In the genomic region with DNA sequence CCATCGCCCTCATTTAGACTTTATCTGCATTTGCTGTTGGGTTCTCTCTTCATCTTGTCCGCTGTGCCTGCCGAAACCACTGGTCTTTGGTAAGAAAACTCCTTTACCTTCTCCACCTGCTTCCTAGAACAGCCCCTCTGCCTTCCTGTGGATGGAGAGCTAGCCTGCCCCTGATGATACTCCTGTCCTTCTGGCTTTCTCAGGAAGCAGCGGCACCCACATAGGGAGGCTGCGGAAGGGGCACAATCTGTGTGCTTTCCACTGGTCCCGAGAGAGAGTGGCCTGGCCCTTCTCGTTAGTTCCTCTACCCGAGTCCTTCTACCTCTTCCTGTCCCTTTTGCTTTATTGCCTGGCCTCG, we compare ENCODE assay signal across 15 cellular contexts.
A peak's percentile ranks its signal among the peaks of the same experiment; 100 is the strongest.
DNase-seq lines count a peak whose midpoint lies in the region; ATAC-seq and TF ChIP-seq lines count a peak whose summit lies in the region.
"Had no signal": no experiment of that assay in that cellular context is flagged by ENCODE, and none has a peak within 500 bp of the region (broad histone marks: within the 10 kb centered on the region; RNA-seq: fewer than 3 reads in every experiment).

No MANE protein-coding gene starts in this region.

- DNase-seq in CD4-positive, CD25-positive, alpha-beta regulatory T cell = no peak
- DNase-seq in RWPE1 (ENCODE audit: low spot score) (no peak), endothelial cell (ENCODE audit: low spot score) (no peak), HCEC 1CT (no peak), dermis blood vessel endothelial cell (no peak), inferior parietal cortex (ENCODE audit: extremely low spot score) (no peak), GF-D8 (lab: John Stamatoyannopoulos, UW) (no peak)
- DNase-seq: anterior cingulate cortex, cortex of kidney, DMS79, left ventricle myocardium inferior, NCI-H187 treated with DMSO at 0.1 percent for 48 hours, NCI-H69 had no signal

- H3K9me3 ChIP-seq in CD4-positive, CD25-positive, alpha-beta regulatory T cell (ENCODE audit: control insufficient read depth in 2 of 2, low read length in 2 of 2) = no peaks in the 10 kb centered on the region
- H3K9me3 ChIP-seq in neutrophil = no peaks in the 10 kb centered on the region
- H3K9me3 ChIP-seq: left ventricle myocardium inferior had no signal

- no peak overlapping the region for H3K4me3 ChIP-seq in CD4-positive, CD25-positive, alpha-beta regulatory T cell (ENCODE audit: low read depth, low read length)
- no peak overlapping the region for H3K4me3 ChIP-seq in neutrophil (ENCODE audit: low read depth in 1 of 2, low read length in 1 of 2)
- H3K4me3 ChIP-seq: left ventricle myocardium inferior had no signal

- no peak overlapping the region for H3K27ac ChIP-seq in CD4-positive, CD25-positive, alpha-beta regulatory T cell (ENCODE audit: insufficient read depth, low read length, poor library complexity, severe bottlenecking)
- H3K27ac ChIP-seq in RWPE1 (peak overlapping the region; percentile 67), neutrophil (peak overlapping the region; percentile 70)
- H3K27ac ChIP-seq: left ventricle myocardium inferior had no signal

- no peak overlapping the region for H3K4me3 Mint-ChIP-seq in CD4-positive, CD25-positive, alpha-beta regulatory T cell
- H3K4me3 Mint-ChIP-seq in endothelial cell (ENCODE audit: unreplicated experiment) = no peak overlapping the region

- no peak for ATAC-seq in CD4-positive, CD25-positive, alpha-beta regulatory T cell (ENCODE audit: low read depth in 2 of 2)
- ATAC-seq: Panc1 had no signal

- H3K9me3 Mint-ChIP-seq in CD4-positive, CD25-positive, alpha-beta regulatory T cell = no peaks in the 10 kb centered on the region
- no peaks in the 10 kb centered on the region for H3K9me3 Mint-ChIP-seq in endothelial cell (ENCODE audit: unreplicated experiment)

- H3K27me3 ChIP-seq in CD4-positive, CD25-positive, alpha-beta regulatory T cell (ENCODE audit: control insufficient read depth, insufficient read depth, low read length) = no peaks in the 10 kb centered on the region
- no peaks in the 10 kb centered on the region for H3K27me3 ChIP-seq in neutrophil

- peaks cover 35% of the 10 kb centered on the region for H3K36me3 ChIP-seq in CD4-positive, CD25-positive, alpha-beta regulatory T cell (ENCODE audit: control insufficient read depth, insufficient read depth, low read length)
- H3K36me3 ChIP-seq in neutrophil = peaks cover 26% of the 10 kb centered on the region
- H3K36me3 ChIP-seq: left ventricle myocardium inferior had no signal

- H3K27me3 Mint-ChIP-seq in CD4-positive, CD25-positive, alpha-beta regulatory T cell = no peaks in the 10 kb centered on the region
- H3K27me3 Mint-ChIP-seq in endothelial cell (ENCODE audit: unreplicated experiment) = peaks cover 1% of the 10 kb centered on the region

- peak overlapping the region in 2 of 3 donors; percentile 52 to 87 for H3K27ac Mint-ChIP-seq in CD4-positive, CD25-positive, alpha-beta regulatory T cell
- H3K27ac Mint-ChIP-seq in endothelial cell (ENCODE audit: unreplicated experiment) = peak overlapping the region; percentile 11

- H3K36me3 Mint-ChIP-seq in CD4-positive, CD25-positive, alpha-beta regulatory T cell = peaks cover 5% of the 10 kb centered on the region
- H3K36me3 Mint-ChIP-seq in endothelial cell (ENCODE audit: low read depth, unreplicated experiment) = peaks cover 4% of the 10 kb centered on the region

- H3K4me1 Mint-ChIP-seq in CD4-positive, CD25-positive, alpha-beta regulatory T cell = peaks cover 38 to 72% (median 56%) of the 10 kb centered on the region in 4 donors
- peaks cover 10% of the 10 kb centered on the region for H3K4me1 Mint-ChIP-seq in endothelial cell (ENCODE audit: unreplicated experiment)

- H3K4me1 ChIP-seq in CD4-positive, CD25-positive, alpha-beta regulatory T cell (ENCODE audit: control insufficient read depth, insufficient read depth, low read length, poor library complexity, severe bottlenecking) = peaks cover 12% of the 10 kb centered on the region
- peaks cover 31 to 40% of the 10 kb centered on the region in 2 experiments for H3K4me1 ChIP-seq in neutrophil (ENCODE audit: control insufficient read depth in 1 of 2, insufficient read depth in 1 of 2, low read depth in 1 of 2, low read length in 1 of 2)

- no peak for TF ChIP-seq CTCF in RWPE1 (conservative IDR thresholded peaks at IDR 0.05; ENCODE audit: low read depth)
- TF ChIP-seq CTCF in endothelial cell (IDR thresholded peaks at IDR 0.05; ENCODE audit: unreplicated experiment) = no peak
- no peak for TF ChIP-seq CTCF in neutrophil (IDR thresholded peaks at IDR 0.05)

- CTCF ChIA-PET in RWPE1 (lab: Yijun Ruan, JAX) = interaction anchor here (1.1 kb wide), 1 partner anchor 45 kb away, joined by 3 read pairs; no protein-coding TSS in a partner anchor

- POLR2A ChIA-PET in RWPE1 (lab: Yijun Ruan, JAX; ENCODE audit: low non-redundant PET) = no interaction called here
